In the genomic region with DNA sequence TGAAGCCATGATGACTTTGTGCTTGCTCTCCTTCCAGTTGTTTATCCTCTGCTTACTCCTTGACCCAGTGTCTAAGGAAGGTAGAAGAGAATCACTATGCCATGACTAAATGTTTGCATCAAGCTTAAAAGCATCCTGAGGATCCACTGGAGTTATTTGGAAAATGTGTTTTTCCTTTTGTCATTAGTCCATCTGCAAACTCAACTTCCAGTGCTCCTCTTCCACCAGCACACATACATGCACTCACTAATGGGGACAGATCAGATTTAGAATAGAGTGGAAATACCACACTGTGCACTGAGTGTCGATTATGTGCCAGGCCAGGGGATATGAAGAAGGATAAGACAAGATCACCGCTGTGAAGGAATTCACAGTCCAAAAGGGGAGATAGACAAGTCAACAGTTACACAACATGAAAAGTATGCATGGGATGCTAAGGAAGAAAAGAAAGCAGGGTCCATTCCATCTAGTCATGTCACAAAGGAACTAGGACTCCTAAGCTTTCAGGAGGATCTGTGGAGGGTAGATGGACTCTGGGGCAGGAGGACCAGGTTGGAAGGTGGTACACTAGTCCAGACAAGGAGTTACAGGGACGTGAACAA, we compare ENCODE assay signal across 16 cellular contexts. TPM values are rescaled to one million over a fixed set of nuclear protein-coding genes. Genes with fewer than 3 reads are reported as not detected.
A peak's percentile ranks its signal among the peaks of the same experiment; 100 is the strongest.
DNase-seq lines count a peak whose midpoint lies in the region; ATAC-seq, FAIRE-seq and TF ChIP-seq lines count a peak whose summit lies in the region.
"Had no signal": no experiment of that assay in that cellular context is flagged by ENCODE, and none has a peak within 500 bp of the region (broad histone marks: within the 10 kb centered on the region; RNA-seq: fewer than 3 reads in every experiment).

No MANE protein-coding gene starts in this region.

- H3K4me3 ChIP-seq in breast epithelium, result no peak overlapping the region
- H3K4me3 ChIP-seq in kidney (ENCODE audit: low read length in 2 of 2), result peak overlapping the region; percentile 18 to 75
- H3K4me3 ChIP-seq: uterus had no signal

- CTCF ChIA-PET in MCF 10A (lab: Yijun Ruan, JAX), result interaction anchor here (0.7 to 2.0 kb wide), 2 partner anchors 40 to 682 kb away, joined by 4 to 9 read pairs; no protein-coding TSS in a partner anchor

- no peak for DNase-seq in MCF 10A (ENCODE audit: unreplicated experiment)
- no peak for DNase-seq in breast epithelium (ENCODE audit: low spot score in 2 of 2)
- no peak for DNase-seq in kidney
- no peak for DNase-seq in urothelium cell line (ENCODE audit: low spot score)
- no peak for DNase-seq in retina
- DNase-seq in NCI-H146 treated with DMSO at 0.1 percent for 48 hours (lab: John Stamatoyannopoulos, UW; ENCODE audit: unreplicated experiment), result no peak
- DNase-seq: activated CD4-positive, alpha-beta T cell treated with anti-CD3 and anti-CD28 coated beads, Interleukin-2, amount 50 U/mL, for 1 hour; AML-193; hippocampal formation; midbrain; SIG-M5; uterus had no signal

- peak overlapping the region; percentile 58 for H3K27ac Mint-ChIP-seq in MCF 10A (ENCODE audit: low read depth, unreplicated experiment)
- peak overlapping the region; percentile 1 for H3K27ac Mint-ChIP-seq in activated T-helper 17 cell treated with anti-CD3 and anti-CD28 coated beads, Interleukin-2, amount 50 U/mL, for 72 hours

- BruUV-seq in MCF 10A (replicated peaks; lab: Mats Ljungman, UMichigan), result no TSS peak

- no peak overlapping the region for H3K9ac ChIP-seq in kidney (ENCODE audit: low read length in 2 of 2)

- H3K4me3 Mint-ChIP-seq in MCF 10A (ENCODE audit: unreplicated experiment), result peak overlapping the region; percentile 82
- H3K4me3 Mint-ChIP-seq in activated T-helper 17 cell treated with anti-CD3 and anti-CD28 coated beads, Interleukin-2, amount 50 U/mL, for 72 hours, result peak overlapping the region; percentile 90

- no peaks in the 10 kb centered on the region for H3K27me3 ChIP-seq in breast epithelium
- H3K27me3 ChIP-seq: ascending aorta, uterus had no signal

- no peak for FAIRE-seq in kidney (lab: Jason Lieb, UNC)
- FAIRE-seq in urothelium cell line (lab: Jason Lieb, UNC), result peak; percentile 68

- H3K36me3 ChIP-seq in breast epithelium, result peaks cover 3% of the 10 kb centered on the region
- H3K36me3 ChIP-seq in kidney (ENCODE audit: control insufficient read depth in 1 of 2, insufficient read depth in 2 of 2, low read length in 2 of 2), result peaks cover 16 to 30% of the 10 kb centered on the region in 2 donors
- H3K36me3 ChIP-seq: uterus had no signal

- H3K4me1 Mint-ChIP-seq in MCF 10A (ENCODE audit: insufficient read depth, unreplicated experiment), result peaks cover 51% of the 10 kb centered on the region
- H3K4me1 Mint-ChIP-seq in activated T-helper 17 cell treated with anti-CD3 and anti-CD28 coated beads, Interleukin-2, amount 50 U/mL, for 72 hours, result peaks cover 22% of the 10 kb centered on the region

- H3K9me3 ChIP-seq in breast epithelium (no peaks in the 10 kb centered on the region), kidney (ENCODE audit: control insufficient read depth in 1 of 2, low read length in 2 of 2) (no peaks in the 10 kb centered on the region)
- H3K9me3 ChIP-seq: ascending aorta, uterus had no signal

- no peak for TF ChIP-seq POLR2A in breast epithelium (IDR thresholded peaks at IDR 0.05)

- H3K27me3 Mint-ChIP-seq in MCF 10A (ENCODE audit: insufficient read depth, unreplicated experiment), result no peaks in the 10 kb centered on the region
- no peaks in the 10 kb centered on the region for H3K27me3 Mint-ChIP-seq in activated T-helper 17 cell treated with anti-CD3 and anti-CD28 coated beads, Interleukin-2, amount 50 U/mL, for 72 hours

- no peak for TF ChIP-seq CTCF in MCF 10A (IDR thresholded peaks at IDR 0.05; ENCODE audit: unreplicated experiment)
- TF ChIP-seq CTCF in breast epithelium (IDR thresholded peaks at IDR 0.05), result no peak
- no peak for TF ChIP-seq CTCF in kidney (IDR thresholded peaks at IDR 0.05; ENCODE audit: borderline replicate concordance, extremely low read depth, insufficient read depth)

- H3K27ac ChIP-seq in breast epithelium (no peak overlapping the region), kidney (ENCODE audit: low read depth in 2 of 2, low read length in 2 of 2) (peak overlapping the region; percentile 16 to 17)
- H3K27ac ChIP-seq: ascending aorta, uterus had no signal

- POLR2A ChIA-PET in MCF 10A (lab: Yijun Ruan, JAX), result interaction anchor here (0.6 to 0.9 kb wide), 3 partner anchors 9 to 65 kb away, joined by 3 to 4 read pairs (median 3); no protein-coding TSS in a partner anchor

- H3K4me1 ChIP-seq in breast epithelium (no peaks in the 10 kb centered on the region), kidney (ENCODE audit: control insufficient read depth in 1 of 2, insufficient read depth in 1 of 2, low read depth in 1 of 2, low read length in 2 of 2) (peaks cover 0 to 9% of the 10 kb centered on the region in 2 donors)
- H3K4me1 ChIP-seq: uterus had no signal

- H3K36me3 Mint-ChIP-seq in MCF 10A (ENCODE audit: insufficient read depth, unreplicated experiment), result peaks cover 13% of the 10 kb centered on the region
- H3K36me3 Mint-ChIP-seq in activated T-helper 17 cell treated with anti-CD3 and anti-CD28 coated beads, Interleukin-2, amount 50 U/mL, for 72 hours (ENCODE audit: low read depth), result peaks cover 38% of the 10 kb centered on the region

- H3K9me3 Mint-ChIP-seq in MCF 10A (ENCODE audit: unreplicated experiment), result no peaks in the 10 kb centered on the region
- no peaks in the 10 kb centered on the region for H3K9me3 Mint-ChIP-seq in activated T-helper 17 cell treated with anti-CD3 and anti-CD28 coated beads, Interleukin-2, amount 50 U/mL, for 72 hours

- intact Hi-C loops in MCF 10A (cut with micrococcal nuclease), result loop anchor here (5.0 kb wide), 3 partner anchors 72 to 327 kb away; partner anchors contain the start of genes FRYL and OCIAD1
- intact Hi-C loops in breast epithelium (cut with DNase I; ENCODE audit: low total_unique reads), result no loop called here
- intact Hi-C loops in kidney (cut with DNase I), result no loop called here

- no peak for ATAC-seq in activated T-helper 17 cell treated with anti-CD3 and anti-CD28 coated beads, Interleukin-2, amount 50 U/mL, for 72 hours (replicated peaks)
- ATAC-seq in GM21737 (IDR thresholded peaks at IDR 0.05; ENCODE audit: unreplicated experiment), result no peak
- ATAC-seq: sciatic nerve had no signal

RNA-seq across cellular contexts. Expression of gene OCIAD2, which starts 1.9 kb away (rescaled TPM):
- total RNA-seq in MCF 10A (2022) (66.3 and 94.1 TPM in 2 replicates), breast epithelium (10 to 100 TPM in 1 of 3 donors, 1 to 10 TPM in 2; 9.2 to 22.0 (median 9.9) TPM), kidney (76.3 TPM)
- 10 to 100 TPM; 41.9 to 71.1 TPM for total RNA-seq in activated T-helper 17 cell treated with anti-CD3 and anti-CD28 coated beads, Interleukin-2, amount 50 U/mL, for 72 hours
- 277 TPM for polyA plus RNA-seq in kidney (ENCODE audit: insufficient read depth, low read depth, low replicate concordance)

Comparison
In these comparisons a context has a peak if more than half of its experiments do, and no peak if none do; other contexts are left out.
1. H3K27ac ChIP-seq: peak in kidney (2 of 2); none in breast epithelium (0 of 2).
2. H3K4me3 ChIP-seq: peak in kidney (2 of 2); none in breast epithelium (0 of 3).